In the genomic region with DNA sequence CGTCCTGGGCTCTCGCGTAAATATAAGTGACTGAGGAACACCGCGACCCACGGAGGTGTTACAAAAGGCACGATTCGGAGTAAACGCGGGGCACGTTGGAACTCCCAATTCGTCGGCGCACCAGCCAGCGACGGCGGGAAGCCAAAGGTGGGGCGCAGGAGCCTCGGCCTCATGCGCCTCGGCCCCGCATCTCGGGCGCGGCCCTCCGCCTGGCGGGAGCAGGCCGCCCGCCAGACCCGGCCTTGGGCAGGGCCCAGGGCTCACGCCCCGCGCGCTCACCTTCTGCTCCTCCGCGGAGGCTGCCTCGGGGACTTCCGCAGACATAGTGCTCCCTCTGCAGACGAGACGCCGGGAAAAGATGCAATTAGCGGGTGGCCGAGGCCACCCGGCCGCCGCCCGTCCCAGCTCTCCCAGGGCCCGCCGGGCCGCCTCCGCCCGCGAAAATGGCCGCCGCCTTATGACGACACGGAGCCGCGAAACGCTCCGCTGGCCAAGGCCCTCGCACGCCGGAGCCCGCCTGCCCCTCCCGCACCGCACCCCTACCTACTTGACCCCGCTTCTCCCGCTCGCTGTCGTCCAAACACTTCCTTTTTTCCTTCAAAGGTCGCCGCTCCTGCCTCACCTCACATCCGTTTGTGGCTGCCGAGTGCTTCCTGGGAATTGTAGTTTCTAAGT, we compare ENCODE assay signal across 8 cellular contexts. TPM values are rescaled to one million over a fixed set of nuclear protein-coding genes. Genes with fewer than 3 reads are reported as not detected.
DNase-seq lines count a peak whose midpoint lies in the region; ATAC-seq and TF ChIP-seq lines count a peak whose summit lies in the region.

A gene with protein sequence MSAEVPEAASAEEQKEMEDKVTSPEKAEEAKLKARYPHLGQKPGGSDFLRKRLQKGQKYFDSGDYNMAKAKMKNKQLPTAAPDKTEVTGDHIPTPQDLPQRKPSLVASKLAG (minus strand): TSS at position 462 of the 675 bp plus-strand sequence. CDS start 138 bp downstream, at position 324.

- POLR2A ChIA-PET in activated CD4-positive, alpha-beta T cell treated with anti-CD3 and anti-CD28 coated beads for 36 hours (lab: Charles Lee), result interaction anchor here (0.7 to 1.4 kb wide), 4 partner anchors 10 to 198 kb away, joined by 3 to 10 read pairs (median 4); a partner anchor contains a TSS

- peaks cover 28% of the 10 kb centered on the region for H3K4me1 Mint-ChIP-seq in activated CD4-positive, alpha-beta T cell treated with anti-CD3 and anti-CD28 coated beads for 36 hours

- peak; percentile 82 to 85 for DNase-seq in AML-193 (lab: John Stamatoyannopoulos, UW)
- DNase-seq in NCI-H460 (ENCODE audit: extremely low read depth, low read depth), result peak; percentile 87
- peak; percentile 90 for DNase-seq in activated CD4-positive, alpha-beta T cell treated with anti-CD3 and anti-CD28 coated beads for 36 hours
- DNase-seq in choroid plexus epithelial cell (ENCODE audit: low read depth), result peak; percentile 89
- peak; percentile 96 for DNase-seq in kidney tubule cell (ENCODE audit: low spot score)
- DNase-seq in stimulated activated CD4-positive, alpha-beta T cell treated with anti-CD3 and anti-CD28 coated beads, Interleukin-1b, Interleukin-23, amount 100 ng/mL, for 4 hours (ENCODE audit: low read depth in 2 of 2), result peak; percentile 55 to 65

- peaks cover 24% of the 10 kb centered on the region for H3K36me3 Mint-ChIP-seq in activated CD4-positive, alpha-beta T cell treated with anti-CD3 and anti-CD28 coated beads for 36 hours (ENCODE audit: low read depth)

- TF ChIP-seq POLR2A in GM19099 (IDR thresholded peaks at IDR 0.05; ENCODE audit: extremely low read depth, insufficient read length, low read depth), result peak; percentile 79

- ATAC-seq in HG03432 (IDR thresholded peaks at IDR 0.05; ENCODE audit: unreplicated experiment), result peak; percentile 87
- peak; percentile 83 for ATAC-seq in activated CD4-positive, alpha-beta T cell treated with anti-CD3 and anti-CD28 coated beads for 36 hours

- H3K9me3 Mint-ChIP-seq in activated CD4-positive, alpha-beta T cell treated with anti-CD3 and anti-CD28 coated beads for 36 hours (ENCODE audit: low read depth), result no peaks in the 10 kb centered on the region

- CTCF ChIA-PET in activated CD4-positive, alpha-beta T cell treated with anti-CD3 and anti-CD28 coated beads for 36 hours (lab: Charles Lee), result interaction anchor here (0.7 kb wide), 1 partner anchor 40 kb away, joined by 3 read pairs; a partner anchor contains a TSS

- H3K4me3 Mint-ChIP-seq in activated CD4-positive, alpha-beta T cell treated with anti-CD3 and anti-CD28 coated beads for 36 hours, result peak within 1 kb of the TSS; percentile 96

- no peaks in the 10 kb centered on the region for H3K27me3 Mint-ChIP-seq in activated CD4-positive, alpha-beta T cell treated with anti-CD3 and anti-CD28 coated beads for 36 hours

- no peak for TF ChIP-seq CTCF in choroid plexus epithelial cell (conservative IDR thresholded peaks at IDR 0.05; ENCODE audit: low read depth, low read length)

- peak within 1 kb of the TSS; percentile 97 for H3K27ac Mint-ChIP-seq in activated CD4-positive, alpha-beta T cell treated with anti-CD3 and anti-CD28 coated beads for 36 hours

- intact Hi-C loops in activated CD4-positive, alpha-beta T cell treated with anti-CD3 and anti-CD28 coated beads for 36 hours (cut with DNase I, micrococcal nuclease), result loop anchor here (1.0 to 5.0 kb wide), 8 partner anchors 9 to 389 kb away; a partner anchor contains a TSS

- H3K4me3 ChIP-seq in choroid plexus epithelial cell (ENCODE audit: low read depth, low read length), result peak within 1 kb of the TSS; percentile 89

RNA-seq across cellular contexts. Expression of the gene that starts here (rescaled TPM):
- total RNA-seq in NCI-H460 (2014; rRNA removed; shearing (Covaris generic)), result 99.9 and 114 TPM in 2 replicates
- 74.4 and 116 TPM in 2 replicates for polyA plus RNA-seq in NCI-H460 (2014; cell fraction: nucleus; rRNA removed)
- 100 to 1,000 TPM; 141 to 185 TPM for total RNA-seq in activated CD4-positive, alpha-beta T cell treated with anti-CD3 and anti-CD28 coated beads for 36 hours

Comparison
In these comparisons a context has a peak if more than half of its experiments do, and no peak if none do; other contexts are left out.
1. Peak in every context shown above with its lines: DNase-seq, ATAC-seq and H3K4me3 ChIP-seq.